1 cellular context compared by ENCODE assay signal in the genomic region with DNA sequence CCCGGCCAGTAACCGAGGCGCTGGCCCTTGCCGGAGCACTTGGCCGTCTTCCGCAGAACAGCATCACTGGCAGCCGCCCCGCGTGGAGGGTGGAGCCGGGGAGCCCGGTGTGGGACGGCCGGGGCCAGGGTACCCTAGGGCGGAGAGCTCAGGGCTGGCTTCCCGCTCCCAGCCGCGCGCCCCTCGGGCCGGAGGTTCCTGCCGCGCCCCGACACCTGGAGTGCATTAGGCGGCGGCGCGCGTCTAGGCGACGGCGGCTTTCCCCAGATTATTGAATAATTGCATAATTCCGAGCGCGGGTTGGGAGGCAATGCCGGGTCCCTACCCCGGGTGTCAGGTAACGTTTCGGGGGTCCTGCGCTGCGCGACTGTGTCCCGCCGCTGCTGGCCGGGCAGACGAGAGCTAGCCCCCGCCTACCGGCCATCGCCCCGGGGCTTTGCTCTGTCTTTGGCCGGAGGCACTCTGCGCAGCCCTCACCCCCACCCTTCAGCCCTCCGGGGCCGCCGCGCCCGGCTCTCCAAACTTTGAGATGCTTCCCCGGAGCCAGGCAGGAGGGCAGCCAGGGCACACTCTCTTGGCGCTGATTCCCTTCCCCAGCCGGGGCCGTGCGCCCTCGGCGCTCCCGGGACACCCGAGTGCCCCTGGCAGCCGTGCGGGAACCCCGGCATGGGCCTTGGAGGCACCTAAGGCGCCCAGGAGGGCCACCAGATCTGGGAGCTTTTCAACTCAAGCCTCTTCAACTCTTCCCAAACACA.
TF ChIP-seq lines count a peak whose summit lies in the region.

No MANE protein-coding gene starts in this region.

TF ChIP-seq in GM23338, 12 proteins besides CTCF, POLR2A, EP300 and RAD21 (continued from another document):
- TF ChIP-seq EZH2 (IDR thresholded peaks at IDR 0.05; ENCODE audit: low read depth, unreplicated experiment) (no peak), ZNF331 (CRISPR knock-in tag; IDR thresholded peaks at IDR 0.05; ENCODE audit: low read depth) (no peak), REST (IDR thresholded peaks at IDR 0.05; ENCODE audit: unreplicated experiment) (no peak)
